Comparison of ENCODE assay signal across 21 cellular contexts in genomic region chr22:46825145-46825544, GRCh38.
DNase-seq lines count a peak whose midpoint lies in the region; ATAC-seq, FAIRE-seq and TF ChIP-seq lines count a peak whose summit lies in the region.
"Had no signal": no experiment of that assay in that cellular context is flagged by ENCODE, and none has a peak within 500 bp of the region (broad histone marks: within the 10 kb centered on the region; RNA-seq: fewer than 3 reads in every experiment).

No MANE protein-coding gene starts in this region.

- H3K36me3 Mint-ChIP-seq in immature natural killer cell: peaks cover 3 to 11% (median 5%) of the 10 kb centered on the region in 3 donors

- H3K27me3 Mint-ChIP-seq in immature natural killer cell (ENCODE audit: low read depth in 3 of 3): peaks cover 0 to 7% (median 2%) of the 10 kb centered on the region in 3 donors
- H3K27me3 Mint-ChIP-seq: B cell, IgD-negative memory B cell had no signal

- no peak for TF ChIP-seq CTCF in coronary artery (IDR thresholded peaks at IDR 0.05)
- no peak for TF ChIP-seq CTCF in kidney (IDR thresholded peaks at IDR 0.05; ENCODE audit: borderline replicate concordance, extremely low read depth, insufficient read depth)

- DNase-seq in activated CD8-positive, alpha-beta memory T cell treated with anti-CD3 and anti-CD28 coated beads for 24 hours: peak; percentile 15
- no peak for DNase-seq in activated CD8-positive, alpha-beta memory T cell treated with anti-CD3 and anti-CD28 coated beads, Interleukin-2, amount 50 U/mL, for 4 hours
- DNase-seq in coronary artery (ENCODE audit: low spot score) (peak; percentile 24), kidney (peak; percentile 51), immature natural killer cell (no peak), NCI-H2107 treated with DMSO at 0.1 percent for 48 hours (lab: John Stamatoyannopoulos, UW; ENCODE audit: unreplicated experiment) (no peak)
- DNase-seq: Caco-2; CD8-positive, alpha-beta T cell; DMS153; DMS79; GDM1; GM23248; HCEC 1CT had no signal

- H3K27ac ChIP-seq in coronary artery (no peak overlapping the region), kidney (ENCODE audit: low read depth in 2 of 2, low read length in 2 of 2) (no peak overlapping the region)
- H3K27ac ChIP-seq: BLaER1 treated with 17β-estradiol and CSF1 and Interleukin-3, amounts not matched to agents 10 nM and 100 nM; GM23248 had no signal

- no peaks in the 10 kb centered on the region for H3K9me3 Mint-ChIP-seq in immature natural killer cell
- H3K9me3 Mint-ChIP-seq: CD8-positive, alpha-beta T cell; IgD-negative memory B cell had no signal

- no peak overlapping the region for H3K4me3 Mint-ChIP-seq in immature natural killer cell
- H3K4me3 Mint-ChIP-seq: B cell; CD8-positive, alpha-beta T cell; IgD-negative memory B cell had no signal

- ATAC-seq in HG02970 (IDR thresholded peaks at IDR 0.05; ENCODE audit: low FRiP score, unreplicated experiment) (no peak), HG02588 (IDR thresholded peaks at IDR 0.05; ENCODE audit: unreplicated experiment) (no peak)
- ATAC-seq: CD8-positive, alpha-beta T cell; HepG2 had no signal

- peaks cover 46 to 81% of the 10 kb centered on the region in 2 donors for H3K4me1 Mint-ChIP-seq in immature natural killer cell

- H3K27ac Mint-ChIP-seq in immature natural killer cell: no peak overlapping the region
- H3K27ac Mint-ChIP-seq: B cell; CD8-positive, alpha-beta T cell had no signal

- H3K36me3 ChIP-seq in kidney (ENCODE audit: control insufficient read depth in 1 of 2, insufficient read depth in 2 of 2, low read length in 2 of 2): peaks cover 0 to 2% of the 10 kb centered on the region in 2 donors

- H3K9me3 ChIP-seq in kidney (ENCODE audit: control insufficient read depth in 1 of 2, low read length in 2 of 2): no peaks in the 10 kb centered on the region
- H3K9me3 ChIP-seq: Caco-2 had no signal

- peaks cover 11 to 16% of the 10 kb centered on the region in 2 donors for H3K4me1 ChIP-seq in kidney (ENCODE audit: control insufficient read depth in 1 of 2, insufficient read depth in 1 of 2, low read depth in 1 of 2, low read length in 2 of 2)
- H3K4me1 ChIP-seq: Caco-2 had no signal

- FAIRE-seq in kidney (lab: Jason Lieb, UNC): no peak
- FAIRE-seq: GM12892, GM18507, HepG2 had no signal

- H3K9ac ChIP-seq in kidney (ENCODE audit: low read length in 2 of 2): no peak overlapping the region
- H3K9ac ChIP-seq: BLaER1 treated with 17β-estradiol and CSF1 and Interleukin-3, amounts not matched to agents 10 nM and 100 nM; GM23248 had no signal

- no peak overlapping the region for H3K4me3 ChIP-seq in coronary artery
- no peak overlapping the region for H3K4me3 ChIP-seq in kidney (ENCODE audit: low read length in 2 of 2)
- H3K4me3 ChIP-seq: BLaER1 treated with 17β-estradiol and CSF1 and Interleukin-3, amounts not matched to agents 10 nM and 100 nM; GM23248 had no signal

- intact Hi-C loops in kidney (cut with DNase I): no loop called here

Comparison
In these comparisons a context has a peak if more than half of its experiments do, and no peak if none do; other contexts are left out.
1. DNase-seq: peak in activated CD8-positive, alpha-beta memory T cell treated with anti-CD3 and anti-CD28 coated beads for 24 hours (single experiment), coronary artery (single experiment) and kidney (single experiment); none in activated CD8-positive, alpha-beta memory T cell treated with anti-CD3 and anti-CD28 coated beads, Interleukin-2, amount 50 U/mL, for 4 hours (single experiment), immature natural killer cell (0 of 3) and NCI-H2107 treated with DMSO at 0.1 percent for 48 hours (single experiment).